1 cellular context compared by ENCODE assay signal in genomic region chr3:4744405-4745239, GRCh38.
A peak's percentile ranks its signal among the peaks of the same experiment; 100 is the strongest.
TF ChIP-seq lines count a peak whose summit lies in the region.

No MANE protein-coding gene starts in this region.

TF ChIP-seq in HepG2, 621 proteins besides CTCF, POLR2A, EP300 and RAD21 (continued from another document and continues in another):
- TF ChIP-seq ZHX2 (IDR thresholded peaks at IDR 0.05; ENCODE audit: low read depth) (no peak), ZHX2 (CRISPR knock-in tag; IDR thresholded peaks at IDR 0.05; ENCODE audit: borderline replicate concordance) (no peak), SMARCE1 (IDR thresholded peaks at IDR 0.05; ENCODE audit: borderline replicate concordance) (no peak), TEAD3 (CRISPR knock-in tag; optimal IDR thresholded peaks at IDR 0.05; ENCODE audit: borderline replicate concordance) (peak; percentile 79), TFE3 (CRISPR knock-in tag; IDR thresholded peaks at IDR 0.05) (peak; percentile 60), TIGD3 (CRISPR knock-in tag; IDR thresholded peaks at IDR 0.05; ENCODE audit: borderline replicate concordance) (no peak), HOXA3 (CRISPR knock-in tag; IDR thresholded peaks at IDR 0.05) (peak; percentile 38; the same call in 1 of the 2 replicates), ZNF292 (CRISPR knock-in tag; IDR thresholded peaks at IDR 0.05; ENCODE audit: borderline replicate concordance, low read depth) (peak; percentile 79; the same call in 1 of the 2 replicates), IRX3 (CRISPR knock-in tag; IDR thresholded peaks at IDR 0.05; ENCODE audit: borderline replicate concordance, low read depth) (peak; percentile 43; the same call in 1 of the 2 replicates), IRF2 (CRISPR knock-in tag; IDR thresholded peaks at IDR 0.05) (0 out of 2 replicates have a peak, but pooled peaks have one; percentile 36), ZNF614 (CRISPR knock-in tag; IDR thresholded peaks at IDR 0.05; ENCODE audit: borderline replicate concordance) (peak; percentile 61), ETV5 (CRISPR knock-in tag; IDR thresholded peaks at IDR 0.05; ENCODE audit: borderline replicate concordance) (peak; percentile 37; the same call in 1 of the 2 replicates), HMG20B (CRISPR knock-in tag; conservative IDR thresholded peaks at IDR 0.05) (peak; percentile 59; the same call in 1 of the 2 replicates), ZFP1 (CRISPR knock-in tag; IDR thresholded peaks at IDR 0.05) (0 out of 2 replicates have a peak, but pooled peaks have one; percentile 24), AKAP8 (CRISPR knock-in tag; IDR thresholded peaks at IDR 0.05) (no peak), ZNF3 (CRISPR knock-in tag; IDR thresholded peaks at IDR 0.05) (no peak), HDAC6 (IDR thresholded peaks at IDR 0.05; ENCODE audit: low read depth, low read length) (no peak), ZNF770 (CRISPR knock-in tag; IDR thresholded peaks at IDR 0.05) (no peak), GATAD2A (CRISPR knock-in tag; IDR thresholded peaks at IDR 0.05) (peak; percentile 81), FOXJ3 (CRISPR knock-in tag; IDR thresholded peaks at IDR 0.05; ENCODE audit: borderline replicate concordance) (peak; percentile 66; the same call in 1 of the 2 replicates), HMGXB3 (CRISPR knock-in tag; IDR thresholded peaks at IDR 0.05; ENCODE audit: borderline replicate concordance) (0 out of 2 replicates have a peak, but pooled peaks have one; percentile 25), IRF1 (CRISPR knock-in tag; IDR thresholded peaks at IDR 0.05; ENCODE audit: low read depth) (no peak), REXO4 (CRISPR knock-in tag; IDR thresholded peaks at IDR 0.05; ENCODE audit: borderline replicate concordance) (no peak), KLF12 (CRISPR knock-in tag; IDR thresholded peaks at IDR 0.05; ENCODE audit: borderline replicate concordance) (no peak), MLXIP (CRISPR knock-in tag; IDR thresholded peaks at IDR 0.05; ENCODE audit: borderline replicate concordance) (no peak), GATAD1 (CRISPR knock-in tag; IDR thresholded peaks at IDR 0.05) (peak; percentile 16; the same call in 1 of the 2 replicates), KLF13 (CRISPR knock-in tag; IDR thresholded peaks at IDR 0.05) (no peak), GATA4 (IDR thresholded peaks at IDR 0.05; ENCODE audit: borderline replicate concordance, low read depth) (peak; percentile 42; the same call in 1 of the 2 replicates), CBX2 (IDR thresholded peaks at IDR 0.05; ENCODE audit: low read depth, low read length) (no peak), CBX2 (CRISPR knock-in tag; IDR thresholded peaks at IDR 0.05; ENCODE audit: low read depth) (0 out of 2 replicates have a peak, but pooled peaks have one; percentile 39), NKX3-1 (CRISPR knock-in tag; IDR thresholded peaks at IDR 0.05) (no peak), ZNF33B (CRISPR knock-in tag; IDR thresholded peaks at IDR 0.05) (no peak), FOXP1 (IDR thresholded peaks at IDR 0.05) (0 out of 2 replicates have a peak, but pooled peaks have one; percentile 37), FOXP1 (CRISPR knock-in tag; IDR thresholded peaks at IDR 0.05) (peak; percentile 91), SP140L (CRISPR knock-in tag; IDR thresholded peaks at IDR 0.05; ENCODE audit: borderline replicate concordance) (no peak), RCOR2 (CRISPR knock-in tag; IDR thresholded peaks at IDR 0.05) (peak; percentile 77), YEATS2 (CRISPR knock-in tag; IDR thresholded peaks at IDR 0.05; ENCODE audit: borderline replicate concordance) (peak; percentile 25; the same call in 1 of the 2 replicates), NR2F1 (CRISPR knock-in tag; IDR thresholded peaks at IDR 0.05) (peak; percentile 18 to 62; a peak in 1 of 4 replicates), CREBL2 (CRISPR knock-in tag; IDR thresholded peaks at IDR 0.05; ENCODE audit: borderline replicate concordance) (no peak)
